Comparison of ENCODE assay signal across 30 cellular contexts in the genomic region with DNA sequence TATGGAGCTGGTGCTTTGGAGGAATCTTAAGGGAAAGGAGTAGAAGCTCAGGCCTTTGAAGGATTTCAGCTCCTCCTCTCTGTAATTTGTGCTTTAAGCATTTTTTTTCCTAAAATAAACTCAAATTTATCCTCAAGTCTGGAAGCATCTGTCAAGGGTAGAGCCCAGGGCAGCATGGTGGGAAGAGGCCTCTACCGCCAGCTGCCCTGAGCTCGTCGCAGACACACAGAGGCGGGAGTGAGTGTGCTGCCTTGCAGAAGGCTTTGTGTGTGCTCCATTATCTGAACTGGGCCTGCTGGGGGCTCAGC. TPM values are rescaled to one million over a fixed set of nuclear protein-coding genes. Genes with fewer than 3 reads are reported as not detected.
"Had no signal": no experiment of that assay in that cellular context is flagged by ENCODE, and none has a peak within 500 bp of the region (broad histone marks: within the 10 kb centered on the region; RNA-seq: fewer than 3 reads in every experiment).

No MANE protein-coding gene starts in this region.

- DNase-seq: activated B cell treated with CpG ODN at 0.5 μM for 24 hours; activated CD4-positive, alpha-beta T cell treated with anti-CD3 and anti-CD28 coated beads for 48 hours; activated CD4-positive, alpha-beta T cell treated with anti-CD3 and anti-CD28 coated beads, Interleukin-2, amount 50 U/mL, for 1 hour; activated CD4-positive, alpha-beta T cell treated with anti-CD3 and anti-CD28 coated beads, Interleukin-2, amount 50 U/mL, for 48 hours; activated effector memory CD4-positive, alpha-beta T cell treated with Interleukin-2 at 50 U/mL for 16 hours; activated gamma-delta T cell treated with Interleukin-2 at 50 U/mL for 16 hours; activated naive CD4-positive, alpha-beta T cell treated with anti-CD3 and anti-CD28 coated beads, Interleukin-2, amount 50 U/mL, for 16 hours; activated naive CD4-positive, alpha-beta T cell treated with Interleukin-2 at 50 U/mL for 16 hours; activated T-cell treated with anti-CD3 and anti-CD28 coated beads, Interleukin-2, amount 50 U/mL, for 48 hours; amniotic stem cell; anterior cingulate cortex; brain microvascular endothelial cell; dermis blood vessel endothelial cell; effector CD4-positive, alpha-beta T cell; effector memory CD8-positive, alpha-beta T cell; erythroblast; foreskin keratinocyte; gastrocnemius medialis; heart right ventricle; T-helper 17 cell; T1000; WERI-Rb-1 had no signal

- ATAC-seq: activated CD4-positive, CD25-positive, alpha-beta regulatory T cell treated with anti-CD3 and anti-CD28 coated beads, Interleukin-2, amount 50 U/mL, for 24 hours; effector memory CD8-positive, alpha-beta T cell; foreskin keratinocyte; gastrocnemius medialis; heart right ventricle; T-helper 17 cell had no signal

- H3K36me3 Mint-ChIP-seq: activated naive CD8-positive, alpha-beta T cell had no signal

- H3K4me3 ChIP-seq: coronary artery, esophagus muscularis mucosa, gastrocnemius medialis, heart right ventricle had no signal

- H3K27ac Mint-ChIP-seq: activated B cell treated with CpG ODN at 0.5 μM for 24 hours; activated naive CD8-positive, alpha-beta T cell; effector memory CD8-positive, alpha-beta T cell; T-helper 17 cell; T-helper 2 cell treated with Interferon-gamma antibody and Interleukin-4, amounts not matched to agents 5 μg/mL and 100 μg/mL, for 36 hours had no signal

- H3K4me3 Mint-ChIP-seq: activated B cell treated with CpG ODN at 0.5 μM for 24 hours; activated naive CD8-positive, alpha-beta T cell; central memory CD8-positive, alpha-beta T cell; effector memory CD8-positive, alpha-beta T cell; T-helper 17 cell; T-helper 2 cell treated with Interferon-gamma antibody and Interleukin-4, amounts not matched to agents 5 μg/mL and 100 μg/mL, for 36 hours had no signal

- H3K4me1 ChIP-seq: foreskin keratinocyte, gastrocnemius medialis had no signal

- H3K27ac ChIP-seq: brain microvascular endothelial cell, coronary artery, esophagus muscularis mucosa, foreskin keratinocyte, gastrocnemius medialis, heart right ventricle, WERI-Rb-1 had no signal

- H3K9me3 Mint-ChIP-seq: activated B cell treated with CpG ODN at 0.5 μM for 24 hours; central memory CD8-positive, alpha-beta T cell; effector memory CD8-positive, alpha-beta T cell; T-helper 2 cell treated with Interferon-gamma antibody and Interleukin-4, amounts not matched to agents 5 μg/mL and 100 μg/mL, for 36 hours had no signal

- H3K36me3 ChIP-seq: brain microvascular endothelial cell, esophagus muscularis mucosa, gastrocnemius medialis, heart right ventricle, WERI-Rb-1 had no signal

- H3K27me3 ChIP-seq: brain microvascular endothelial cell, esophagus muscularis mucosa, foreskin keratinocyte, gastrocnemius medialis had no signal

- FAIRE-seq: astrocyte, bronchial epithelial cell had no signal

- H3K9me3 ChIP-seq: esophagus muscularis mucosa, gastrocnemius medialis, heart right ventricle had no signal

- H3K4me1 Mint-ChIP-seq: activated B cell treated with CpG ODN at 0.5 μM for 24 hours, T-helper 17 cell had no signal

RNA-seq across cellular contexts. Expression of a gene that starts 9.3 kb away (rescaled TPM):
- total RNA-seq: activated B cell treated with CpG ODN at 0.5 μM for 24 hours, bronchial epithelial cell, gastrocnemius medialis, heart right ventricle, T-helper 17 cell had no signal
